In genomic region chr17:28716740-28717577, GRCh38 we compare ENCODE assay signal across 6 cellular contexts.
DNase-seq lines count a peak whose midpoint lies in the region; ATAC-seq and TF ChIP-seq lines count a peak whose summit lies in the region.

No MANE protein-coding gene starts in this region.

- no peaks in the 10 kb centered on the region for H3K27me3 Mint-ChIP-seq in stimulated activated naive B cell treated with anti-CD40 and anti-IgM and Interleukin-4, amounts not matched to agents 10 μg/mL and 1 μg/mL and 100 μg/mL, for 72 hours

- H3K4me3 Mint-ChIP-seq in stimulated activated naive B cell treated with anti-CD40 and anti-IgM and Interleukin-4, amounts not matched to agents 10 μg/mL and 1 μg/mL and 100 μg/mL, for 72 hours, result peak overlapping the region; percentile 74 to 87

- H3K9me3 Mint-ChIP-seq in stimulated activated naive B cell treated with anti-CD40 and anti-IgM and Interleukin-4, amounts not matched to agents 10 μg/mL and 1 μg/mL and 100 μg/mL, for 72 hours, result no peaks in the 10 kb centered on the region

- no peak for TF ChIP-seq CTCF in fibroblast of pulmonary artery (IDR thresholded peaks at IDR 0.05; ENCODE audit: low read length, missing control alignments)

- ATAC-seq in stimulated activated naive B cell treated with anti-CD40 and anti-IgM and Interleukin-4, amounts not matched to agents 10 μg/mL and 1 μg/mL and 100 μg/mL, for 72 hours (replicated peaks), result no peak

- H3K27ac Mint-ChIP-seq in stimulated activated naive B cell treated with anti-CD40 and anti-IgM and Interleukin-4, amounts not matched to agents 10 μg/mL and 1 μg/mL and 100 μg/mL, for 72 hours, result peak overlapping the region; percentile 56

- peaks cover 24 to 52% of the 10 kb centered on the region in 2 donors for H3K36me3 Mint-ChIP-seq in stimulated activated naive B cell treated with anti-CD40 and anti-IgM and Interleukin-4, amounts not matched to agents 10 μg/mL and 1 μg/mL and 100 μg/mL, for 72 hours

- DNase-seq in DMS53 (lab: John Stamatoyannopoulos, UW) (peak; percentile 67), DMS53 treated with DMSO at 0.1 percent for 48 hours (lab: John Stamatoyannopoulos, UW; ENCODE audit: unreplicated experiment) (no peak), fibroblast of pulmonary artery (ENCODE audit: low read depth) (peak; percentile 44), GDM1 (lab: John Stamatoyannopoulos, UW) (no peak), NCI-H524 treated with DMSO at 0.1 percent for 48 hours (lab: John Stamatoyannopoulos, UW) (no peak)
- DNase-seq in stimulated activated naive B cell treated with anti-CD40 and anti-IgM and Interleukin-4, amounts not matched to agents 10 μg/mL and 1 μg/mL and 100 μg/mL, for 72 hours, result no peak

- peaks cover 36 to 52% of the 10 kb centered on the region in 2 donors for H3K4me1 Mint-ChIP-seq in stimulated activated naive B cell treated with anti-CD40 and anti-IgM and Interleukin-4, amounts not matched to agents 10 μg/mL and 1 μg/mL and 100 μg/mL, for 72 hours

- H3K4me3 ChIP-seq in fibroblast of pulmonary artery (replicated peaks; ENCODE audit: low read depth, low read length), result peak overlapping the region; percentile 81

Comparison
In these comparisons a context has a peak if more than half of its experiments do, and no peak if none do; other contexts are left out.
1. DNase-seq: peak in DMS53 (single experiment) and fibroblast of pulmonary artery (single experiment); none in DMS53 treated with DMSO at 0.1 percent for 48 hours (single experiment), stimulated activated naive B cell treated with anti-CD40 and anti-IgM and Interleukin-4, amounts not matched to agents 10 μg/mL and 1 μg/mL and 100 μg/mL, for 72 hours (single experiment), GDM1 (single experiment) and NCI-H524 treated with DMSO at 0.1 percent for 48 hours (single experiment).